In the genomic region with DNA sequence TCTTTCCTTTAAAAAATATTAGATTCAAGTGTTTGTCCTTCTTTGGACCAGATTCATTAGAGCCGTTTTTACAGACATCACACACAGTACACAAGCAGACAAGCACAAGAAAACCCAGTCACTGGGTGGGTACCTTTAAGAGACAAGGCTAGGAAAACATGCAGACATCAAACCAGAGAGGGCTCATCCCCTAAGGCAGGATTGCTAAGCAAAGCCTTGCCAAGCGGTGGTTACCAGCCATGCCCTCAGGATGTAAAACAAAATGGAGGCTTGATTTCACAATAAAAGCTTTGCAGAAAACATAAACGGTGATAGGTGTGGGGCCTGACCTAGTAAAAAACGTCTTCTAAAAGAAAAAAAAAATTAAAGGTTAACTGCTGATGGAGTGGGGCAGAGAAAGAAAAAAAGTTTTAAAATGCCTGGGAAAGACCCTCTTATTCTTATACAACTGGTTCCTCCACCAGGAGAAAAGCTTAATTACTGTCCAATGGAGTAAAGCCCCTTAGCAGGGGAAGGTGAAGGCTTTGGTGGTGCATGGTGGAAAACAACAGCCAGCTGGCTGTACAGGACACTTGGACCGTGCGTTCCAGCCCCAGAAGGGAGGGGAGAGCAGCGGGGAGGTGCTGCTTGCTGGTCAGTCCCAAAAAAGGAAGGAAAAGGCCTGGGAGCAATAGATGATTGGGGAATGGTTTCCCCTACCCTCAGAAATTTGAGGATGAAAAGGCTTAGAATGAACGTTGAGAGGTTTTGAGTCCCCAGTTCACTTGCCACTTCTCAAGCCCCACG, we compare ENCODE assay signal across 27 cellular contexts. TPM values are rescaled to one million over a fixed set of nuclear protein-coding genes. Genes with fewer than 3 reads are reported as not detected.
A peak's percentile ranks its signal among the peaks of the same experiment; 100 is the strongest.
DNase-seq lines count a peak whose midpoint lies in the region; ATAC-seq, FAIRE-seq and TF ChIP-seq lines count a peak whose summit lies in the region.
"Had no signal": no experiment of that assay in that cellular context is flagged by ENCODE, and none has a peak within 500 bp of the region (broad histone marks: within the 10 kb centered on the region; RNA-seq: fewer than 3 reads in every experiment).

No MANE protein-coding gene starts in this region.

- peaks cover 33% of the 10 kb centered on the region for H3K4me1 ChIP-seq in SJSA1 (replicated peaks)
- H3K4me1 ChIP-seq in neuronal stem cell (ENCODE audit: control insufficient read depth in 2 of 2, insufficient read depth in 1 of 2, low read depth in 1 of 2, low read length in 2 of 2): peaks cover 6 to 12% of the 10 kb centered on the region in 2 donors
- no peaks in the 10 kb centered on the region for H3K4me1 ChIP-seq in HepG2 (ENCODE audit: insufficient read depth, low read length)
- H3K4me1 ChIP-seq in Peyer's patch: no peaks in the 10 kb centered on the region
- H3K4me1 ChIP-seq: A549 had no signal

- TF ChIP-seq CTCF in C4-2B (conservative IDR thresholded peaks at IDR 0.05): no peak
- no peak for TF ChIP-seq CTCF in HepG2 (CRISPR knock-in tag; IDR thresholded peaks at IDR 0.05)
- no peak for TF ChIP-seq CTCF in Peyer's patch (IDR thresholded peaks at IDR 0.05)

- POLR2A ChIA-PET in HepG2 (lab: Yijun Ruan, JAX): no interaction called here

- H2AFZ ChIP-seq in neuronal stem cell (ENCODE audit: low read length) (no peak overlapping the region), HepG2 (ENCODE audit: low read length) (no peak overlapping the region)
- H2AFZ ChIP-seq: GM23248 had no signal

- no peak for ATAC-seq in HepG2
- ATAC-seq: A549; activated naive CD8-positive, alpha-beta T cell treated with anti-CD3 and anti-CD28 coated beads, Interleukin-2, amount 50 U/mL, for 24 hours; activated T-cell treated with anti-CD3 and anti-CD28 coated beads, Interleukin-2, amount 50 U/mL, for 4 hours; CD8-positive, alpha-beta T cell; SK-N-SH treated with all-trans-retinoic acid at 6 μM for 48 hours had no signal

- no peak overlapping the region for H2BK5ac ChIP-seq in neuronal stem cell (ENCODE audit: low read length)

- BruUV-seq in HepG2 (replicated peaks; lab: Mats Ljungman, UMichigan): no TSS peak

- no peak overlapping the region for H4K8ac ChIP-seq in neuronal stem cell (ENCODE audit: low read depth, low read length)

- no peak for FAIRE-seq in HepG2 (lab: Jason Lieb, UNC)
- FAIRE-seq: A549 had no signal

- no peak for TF ChIP-seq POLR2A in HepG2 (IDR thresholded peaks at IDR 0.05; ENCODE audit: insufficient read depth in 1 of 2, low read depth in 2 of 2, low read length in 2 of 2)
- no peak for TF ChIP-seq POLR2A in Peyer's patch (IDR thresholded peaks at IDR 0.05)

- no peak overlapping the region for H3K4me3 ChIP-seq in SJSA1
- H3K4me3 ChIP-seq in neuronal stem cell (ENCODE audit: low read length in 2 of 2): no peak overlapping the region
- H3K4me3 ChIP-seq in HepG2 (replicated peaks in 1 of 3; ENCODE audit: insufficient read depth in 1 of 3, low read depth in 2 of 3, low read length in 3 of 3): no peak overlapping the region
- no peak overlapping the region for H3K4me3 ChIP-seq in Peyer's patch
- H3K4me3 ChIP-seq: A549, body of pancreas, GM23248, heart right ventricle, skin epidermis, transverse colon had no signal

- no peak for TF ChIP-seq RAD21 in HepG2 (CRISPR knock-in tag; IDR thresholded peaks at IDR 0.05)

- no peak overlapping the region for H2BK12ac ChIP-seq in neuronal stem cell (ENCODE audit: low read length)

- no CpG with 5 or more reads among the region's 9 CpGs for WGBS in neuronal stem cell (ENCODE audit: extremely low coverage in 2 of 2, insufficient read length in 2 of 2, insufficient replicate concordance in 1 of 2), 2 donors
- 21% methylated on average over 9 of the region's 9 CpGs for WGBS in HepG2 (ENCODE audit: low lambda C conversion rate)

- CTCF ChIA-PET in HepG2 (lab: Yijun Ruan, JAX; ENCODE audit: low intra/inter-chr PET ratio, low total read pairs): no interaction called here

- H2AK5ac ChIP-seq in neuronal stem cell (ENCODE audit: low read depth, low read length): peak overlapping the region; percentile 82

- H3K27me3 ChIP-seq in SJSA1 (replicated peaks) (no peaks in the 10 kb centered on the region), neuronal stem cell (ENCODE audit: control insufficient read depth in 3 of 3, insufficient read depth in 3 of 3, low read depth in 1 of 3, low read length in 3 of 3) (no peaks in the 10 kb centered on the region), HepG2 (ENCODE audit: control insufficient read depth in 1 of 2, insufficient read depth in 2 of 2, low read length in 2 of 2) (no peaks in the 10 kb centered on the region), Peyer's patch (no peaks in the 10 kb centered on the region)
- H3K27me3 ChIP-seq: body of pancreas, heart right ventricle, neutrophil, transverse colon had no signal

- no peak overlapping the region for H2BK15ac ChIP-seq in neuronal stem cell (ENCODE audit: low read length)

- DNase-seq in SJSA1 (ENCODE audit: low read depth in 1 of 2, low spot score in 2 of 2) (no peak), epithelial cell of prostate (ENCODE audit: low read depth, low spot score) (no peak), neuronal stem cell (ENCODE audit: low spot score) (no peak), HepG2 (ENCODE audit: low spot score) (no peak), activated gamma-delta T cell (lab: John Stamatoyannopoulos, UW) (no peak), Peyer's patch (no peak), G401 (ENCODE audit: low spot score) (no peak)
- DNase-seq: activated CD4-positive, alpha-beta T cell treated with anti-CD3 and anti-CD28 coated beads for 48 hours; activated naive CD8-positive, alpha-beta T cell treated with anti-CD3 and anti-CD28 coated beads, Interleukin-2, amount 50 U/mL, for 24 hours; activated T-cell treated with anti-CD3 and anti-CD28 coated beads, Interleukin-2, amount 50 U/mL, for 4 hours; body of pancreas; CD8-positive, alpha-beta T cell; DMS 273 treated with DMSO at 0.1 percent for 48 hours; effector CD8-positive, alpha-beta T cell; erythroblast; GM23248; heart right ventricle; NCI-H2029 treated with DMSO at 0.1 percent for 48 hours; NCI-H2227 treated with DMSO at 0.1 percent for 48 hours; transverse colon had no signal

- H4K91ac ChIP-seq in neuronal stem cell (ENCODE audit: low read depth, low read length, poor library complexity): no peak overlapping the region

- no peaks in the 10 kb centered on the region for H3K79me2 ChIP-seq in HepG2 (ENCODE audit: insufficient read depth, low read length)

- no peak overlapping the region for H2BK120ac ChIP-seq in neuronal stem cell (ENCODE audit: low read depth, low read length)

- H3K27ac ChIP-seq in C4-2B: peak overlapping the region; percentile 95
- peak overlapping the region; percentile 99; the same call in 1 of the 2 replicates for H3K27ac ChIP-seq in SJSA1
- peak overlapping the region; percentile 53 for H3K27ac ChIP-seq in epithelial cell of prostate
- H3K27ac ChIP-seq in neuronal stem cell (replicated peaks; ENCODE audit: low read length): no peak overlapping the region
- no peak overlapping the region for H3K27ac ChIP-seq in HepG2 (ENCODE audit: extremely low read length, insufficient read depth, low read length)
- H3K27ac ChIP-seq in Peyer's patch: no peak overlapping the region
- H3K27ac ChIP-seq: A549, GM23248, neutrophil, RWPE1, transverse colon had no signal

- no peaks in the 10 kb centered on the region for H4K20me1 ChIP-seq in HepG2 (ENCODE audit: insufficient read depth, low read length)

- in situ Hi-C loops in HepG2 (cut with HindIII; ENCODE audit: extremely low pct_ligation_motif_present, low pct_unique_long_range_greater_than_20kb) (no loop called here), G401 (cut with HindIII; ENCODE audit: low sequenced_read_pairs) (no loop called here)

- peak overlapping the region; percentile 78 for H3K18ac ChIP-seq in neuronal stem cell (ENCODE audit: low read length)

- H3K36me3 ChIP-seq in SJSA1: no peaks in the 10 kb centered on the region
- H3K36me3 ChIP-seq in neuronal stem cell (replicated peaks in 1 of 2; ENCODE audit: control insufficient read depth in 2 of 2, insufficient read depth in 2 of 2, low read length in 2 of 2): no peaks in the 10 kb centered on the region
- H3K36me3 ChIP-seq in HepG2 (replicated peaks in 1 of 2; ENCODE audit: control insufficient read depth in 1 of 2, insufficient read depth in 2 of 2, low read length in 2 of 2): no peaks in the 10 kb centered on the region
- H3K36me3 ChIP-seq in Peyer's patch: no peaks in the 10 kb centered on the region
- H3K36me3 ChIP-seq: heart right ventricle, neutrophil, transverse colon had no signal

- H3K14ac ChIP-seq in neuronal stem cell (ENCODE audit: low read length): no peak overlapping the region

- TF ChIP-seq EP300 in HepG2 (IDR thresholded peaks at IDR 0.05; ENCODE audit: low read depth in 2 of 2, low read length in 2 of 2) (no peak), HepG2 (CRISPR knock-in tag; IDR thresholded peaks at IDR 0.05; ENCODE audit: borderline replicate concordance) (no peak)

- no peaks in the 10 kb centered on the region; the same call in 1 of the 2 replicates for H3K9me3 ChIP-seq in SJSA1 (replicated peaks)
- H3K9me3 ChIP-seq in neuronal stem cell (replicated peaks in 1 of 2; ENCODE audit: control insufficient read depth in 2 of 2, insufficient read depth in 1 of 2, low read depth in 1 of 2, low read length in 2 of 2): peaks cover 0 to 4% of the 10 kb centered on the region in 2 donors
- no peaks in the 10 kb centered on the region for H3K9me3 ChIP-seq in HepG2 (ENCODE audit: low read length)
- H3K9me3 ChIP-seq in Peyer's patch: no peaks in the 10 kb centered on the region
- H3K9me3 ChIP-seq: A549, body of pancreas, heart right ventricle, neutrophil, transverse colon had no signal

- H3K9ac ChIP-seq in neuronal stem cell (ENCODE audit: low read depth, low read length, poor library complexity): no peak overlapping the region
- H3K9ac ChIP-seq in HepG2 (ENCODE audit: insufficient read depth, low read depth, low read length): no peak overlapping the region
- H3K9ac ChIP-seq: GM23248 had no signal

- intact Hi-C loops in HepG2 (cut with micrococcal nuclease; ENCODE audit: unreplicated experiment): no loop called here

- H3K4ac ChIP-seq in neuronal stem cell (ENCODE audit: low read length): no peak overlapping the region

- no peaks in the 10 kb centered on the region for H3K79me1 ChIP-seq in neuronal stem cell (ENCODE audit: low read depth, low read length)

- H3K4me2 ChIP-seq in neuronal stem cell (ENCODE audit: insufficient read depth, low read length, poor library complexity, severe bottlenecking): no peak overlapping the region
- H3K4me2 ChIP-seq in HepG2 (ENCODE audit: low read depth, low read length): no peak overlapping the region
- H3K4me2 ChIP-seq: A549 had no signal

- H3K23ac ChIP-seq in neuronal stem cell (ENCODE audit: low read depth, low read length, poor library complexity): no peak overlapping the region

RNA-seq across cellular contexts. Expression of a gene that starts 30.4 kb away (rescaled TPM):
- total RNA-seq in SJSA1 (2014; rRNA removed; shearing (Covaris generic)): not detected in 2 replicates
- not detected for polyA plus RNA-seq in neuronal stem cell (2013, experiment 1 of 2)
- polyA plus RNA-seq in neuronal stem cell (2013, experiment 2 of 2): 0.01 TPM
- total RNA-seq in HepG2 (2016; rRNA removed; fragmentation: Illumina TruSeq; extraction: Trizol) (not detected in 2 replicates), Peyer's patch (10 to 100 TPM; 13.2 to 59.9 (median 36.2) TPM)
- not detected in 2 replicates for total RNA-seq in HepG2 (2016; cell fraction: cytosol; rRNA removed; fragmentation: Illumina TruSeq; extraction: Trizol; ENCODE audit: low read depth)
- total RNA-seq in HepG2 (2016; cell fraction: insoluble cytoplasmic fraction; rRNA removed; fragmentation: Illumina TruSeq; extraction: Trizol): not detected in 2 replicates
- not detected in 2 replicates for total RNA-seq in HepG2 (2016; cell fraction: membrane; rRNA removed; fragmentation: Illumina TruSeq; extraction: Trizol)
- total RNA-seq in HepG2 (2016; cell fraction: nucleus; rRNA removed; fragmentation: Illumina TruSeq; extraction: Trizol): not detected in 2 replicates
- polyA plus RNA-seq in HepG2 (2011; rRNA removed): not detected in 2 replicates
- polyA plus RNA-seq in HepG2 (2011; cell fraction: cytosol; rRNA removed): not detected in 2 replicates
- not detected in 2 replicates for polyA plus RNA-seq in HepG2 (2011; cell fraction: nucleus; rRNA removed)
- polyA plus RNA-seq in HepG2 (2012): not detected in 2 replicates
- polyA plus RNA-seq in HepG2 (2016; cell fraction: cytosol; fragmentation: Illumina TruSeq; extraction: Trizol; ENCODE audit: low read depth): not detected in 2 replicates
- not detected in 2 replicates for polyA plus RNA-seq in HepG2 (2016; cell fraction: insoluble cytoplasmic fraction; fragmentation: Illumina TruSeq; extraction: Trizol; ENCODE audit: low read depth)
- not detected in 2 replicates for polyA plus RNA-seq in HepG2 (2016; cell fraction: membrane; fragmentation: Illumina TruSeq; extraction: Trizol; ENCODE audit: low read depth)
- not detected in 2 replicates for polyA plus RNA-seq in HepG2 (2016; cell fraction: nucleus; fragmentation: Illumina TruSeq; extraction: Trizol; ENCODE audit: insufficient read depth, low read depth)
- not detected in 2 replicates for polyA minus RNA-seq in HepG2 (2011; rRNA and poly(A)+ RNA removed; ENCODE audit: low replicate concordance)
- polyA minus RNA-seq in HepG2 (2011; cell fraction: cytosol; rRNA and poly(A)+ RNA removed): not detected in 2 replicates
- not detected in 2 replicates for polyA minus RNA-seq in HepG2 (2011; cell fraction: nucleus; rRNA and poly(A)+ RNA removed)
- 83.2 and 83.8 TPM in 2 replicates for total RNA-seq in G401 (2014; rRNA removed; shearing (Covaris generic))
- total RNA-seq: activated T-cell treated with anti-CD3 and anti-CD28 coated beads, Interleukin-2, amount 50 U/mL, for 4 hours; CD8-positive, alpha-beta T cell; GM23248; T-helper 2 cell treated with Interferon-gamma antibody and Interleukin-4, amounts not matched to agents 100 ng/mL and 5 ng/mL, for 36 hours; transverse colon had no signal
- polyA plus RNA-seq: A549, GM23248 had no signal

RNA-seq across cellular contexts. Expression of a gene that starts 32.8 kb away (rescaled TPM):
- total RNA-seq in SJSA1 (2014; rRNA removed; shearing (Covaris generic)): not detected in 2 replicates
- polyA plus RNA-seq in neuronal stem cell (2013, experiment 1 of 2): 0.04 TPM
- 0.01 TPM for polyA plus RNA-seq in neuronal stem cell (2013, experiment 2 of 2)
- total RNA-seq in HepG2 (2016; rRNA removed; fragmentation: Illumina TruSeq; extraction: Trizol) (not detected in 2 replicates), Peyer's patch (1 to 10 TPM; 1.4 to 7.2 (median 4.1) TPM)
- total RNA-seq in HepG2 (2016; cell fraction: cytosol; rRNA removed; fragmentation: Illumina TruSeq; extraction: Trizol; ENCODE audit: low read depth): not detected in 2 replicates
- not detected in 2 replicates for total RNA-seq in HepG2 (2016; cell fraction: insoluble cytoplasmic fraction; rRNA removed; fragmentation: Illumina TruSeq; extraction: Trizol)
- total RNA-seq in HepG2 (2016; cell fraction: membrane; rRNA removed; fragmentation: Illumina TruSeq; extraction: Trizol): not detected in 2 replicates
- total RNA-seq in HepG2 (2016; cell fraction: nucleus; rRNA removed; fragmentation: Illumina TruSeq; extraction: Trizol): not detected in 2 replicates
- not detected in 2 replicates for polyA plus RNA-seq in HepG2 (2011; rRNA removed)
- not detected in 2 replicates for polyA plus RNA-seq in HepG2 (2011; cell fraction: cytosol; rRNA removed)
- polyA plus RNA-seq in HepG2 (2011; cell fraction: nucleus; rRNA removed): not detected in 2 replicates
- not detected in 2 replicates for polyA plus RNA-seq in HepG2 (2012)
- polyA plus RNA-seq in HepG2 (2016; cell fraction: cytosol; fragmentation: Illumina TruSeq; extraction: Trizol; ENCODE audit: low read depth): not detected in 2 replicates
- polyA plus RNA-seq in HepG2 (2016; cell fraction: insoluble cytoplasmic fraction; fragmentation: Illumina TruSeq; extraction: Trizol; ENCODE audit: low read depth): not detected in 2 replicates
- polyA plus RNA-seq in HepG2 (2016; cell fraction: membrane; fragmentation: Illumina TruSeq; extraction: Trizol; ENCODE audit: low read depth): not detected in 2 replicates
- not detected in 2 replicates for polyA plus RNA-seq in HepG2 (2016; cell fraction: nucleus; fragmentation: Illumina TruSeq; extraction: Trizol; ENCODE audit: insufficient read depth, low read depth)
- polyA minus RNA-seq in HepG2 (2011; rRNA and poly(A)+ RNA removed; ENCODE audit: low replicate concordance): not detected in 2 replicates
- polyA minus RNA-seq in HepG2 (2011; cell fraction: cytosol; rRNA and poly(A)+ RNA removed): not detected in 2 replicates
- not detected in 2 replicates for polyA minus RNA-seq in HepG2 (2011; cell fraction: nucleus; rRNA and poly(A)+ RNA removed)
- 0.14 and 0.25 TPM in 2 replicates for total RNA-seq in G401 (2014; rRNA removed; shearing (Covaris generic))
- total RNA-seq: CD8-positive, alpha-beta T cell; GM23248; T-helper 2 cell treated with Interferon-gamma antibody and Interleukin-4, amounts not matched to agents 100 ng/mL and 5 ng/mL, for 36 hours had no signal
- polyA plus RNA-seq: A549, GM23248 had no signal

Comparison
In these comparisons a context has a peak if more than half of its experiments do, and no peak if none do; other contexts are left out.
1. H3K27ac ChIP-seq: peak in C4-2B (single experiment), SJSA1 (single experiment) and epithelial cell of prostate (single experiment); none in neuronal stem cell (single experiment), HepG2 (single experiment) and Peyer's patch (0 of 4).
2. RNA of a gene that starts 30.4 kb away (total RNA-seq): 83.2 to 83.8 TPM in G401 and 13.2 to 59.9 TPM in Peyer's patch; not detected in SJSA1 and not detected in HepG2; every median in the first group is over 10 times any median in the second.